ENCODE assay signal across 1 cellular context in the genomic region with DNA sequence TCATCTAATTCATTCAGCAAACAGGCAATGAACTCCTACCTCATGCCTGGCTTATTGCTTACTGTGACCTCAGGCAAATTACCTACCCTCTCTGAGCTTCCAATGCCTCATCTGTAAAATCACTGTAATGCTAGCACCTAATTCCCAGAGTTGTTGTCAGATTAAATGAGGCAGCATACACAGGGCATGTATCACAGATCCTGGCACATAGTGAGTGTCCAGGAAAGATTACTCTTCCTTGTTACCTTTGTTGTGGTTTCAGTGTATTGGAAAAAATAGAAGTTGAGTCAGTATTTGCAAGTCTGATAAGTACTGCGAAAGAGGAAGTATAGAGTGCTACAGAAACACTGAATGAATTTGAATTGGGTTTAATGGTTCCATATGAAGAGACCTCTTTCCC.
TF ChIP-seq lines count a peak whose summit lies in the region.

No MANE protein-coding gene starts in this region.

TF ChIP-seq in GM23338, 12 proteins besides CTCF, POLR2A, EP300 and RAD21 (continued from another document):
- TF ChIP-seq, protein P1, sequence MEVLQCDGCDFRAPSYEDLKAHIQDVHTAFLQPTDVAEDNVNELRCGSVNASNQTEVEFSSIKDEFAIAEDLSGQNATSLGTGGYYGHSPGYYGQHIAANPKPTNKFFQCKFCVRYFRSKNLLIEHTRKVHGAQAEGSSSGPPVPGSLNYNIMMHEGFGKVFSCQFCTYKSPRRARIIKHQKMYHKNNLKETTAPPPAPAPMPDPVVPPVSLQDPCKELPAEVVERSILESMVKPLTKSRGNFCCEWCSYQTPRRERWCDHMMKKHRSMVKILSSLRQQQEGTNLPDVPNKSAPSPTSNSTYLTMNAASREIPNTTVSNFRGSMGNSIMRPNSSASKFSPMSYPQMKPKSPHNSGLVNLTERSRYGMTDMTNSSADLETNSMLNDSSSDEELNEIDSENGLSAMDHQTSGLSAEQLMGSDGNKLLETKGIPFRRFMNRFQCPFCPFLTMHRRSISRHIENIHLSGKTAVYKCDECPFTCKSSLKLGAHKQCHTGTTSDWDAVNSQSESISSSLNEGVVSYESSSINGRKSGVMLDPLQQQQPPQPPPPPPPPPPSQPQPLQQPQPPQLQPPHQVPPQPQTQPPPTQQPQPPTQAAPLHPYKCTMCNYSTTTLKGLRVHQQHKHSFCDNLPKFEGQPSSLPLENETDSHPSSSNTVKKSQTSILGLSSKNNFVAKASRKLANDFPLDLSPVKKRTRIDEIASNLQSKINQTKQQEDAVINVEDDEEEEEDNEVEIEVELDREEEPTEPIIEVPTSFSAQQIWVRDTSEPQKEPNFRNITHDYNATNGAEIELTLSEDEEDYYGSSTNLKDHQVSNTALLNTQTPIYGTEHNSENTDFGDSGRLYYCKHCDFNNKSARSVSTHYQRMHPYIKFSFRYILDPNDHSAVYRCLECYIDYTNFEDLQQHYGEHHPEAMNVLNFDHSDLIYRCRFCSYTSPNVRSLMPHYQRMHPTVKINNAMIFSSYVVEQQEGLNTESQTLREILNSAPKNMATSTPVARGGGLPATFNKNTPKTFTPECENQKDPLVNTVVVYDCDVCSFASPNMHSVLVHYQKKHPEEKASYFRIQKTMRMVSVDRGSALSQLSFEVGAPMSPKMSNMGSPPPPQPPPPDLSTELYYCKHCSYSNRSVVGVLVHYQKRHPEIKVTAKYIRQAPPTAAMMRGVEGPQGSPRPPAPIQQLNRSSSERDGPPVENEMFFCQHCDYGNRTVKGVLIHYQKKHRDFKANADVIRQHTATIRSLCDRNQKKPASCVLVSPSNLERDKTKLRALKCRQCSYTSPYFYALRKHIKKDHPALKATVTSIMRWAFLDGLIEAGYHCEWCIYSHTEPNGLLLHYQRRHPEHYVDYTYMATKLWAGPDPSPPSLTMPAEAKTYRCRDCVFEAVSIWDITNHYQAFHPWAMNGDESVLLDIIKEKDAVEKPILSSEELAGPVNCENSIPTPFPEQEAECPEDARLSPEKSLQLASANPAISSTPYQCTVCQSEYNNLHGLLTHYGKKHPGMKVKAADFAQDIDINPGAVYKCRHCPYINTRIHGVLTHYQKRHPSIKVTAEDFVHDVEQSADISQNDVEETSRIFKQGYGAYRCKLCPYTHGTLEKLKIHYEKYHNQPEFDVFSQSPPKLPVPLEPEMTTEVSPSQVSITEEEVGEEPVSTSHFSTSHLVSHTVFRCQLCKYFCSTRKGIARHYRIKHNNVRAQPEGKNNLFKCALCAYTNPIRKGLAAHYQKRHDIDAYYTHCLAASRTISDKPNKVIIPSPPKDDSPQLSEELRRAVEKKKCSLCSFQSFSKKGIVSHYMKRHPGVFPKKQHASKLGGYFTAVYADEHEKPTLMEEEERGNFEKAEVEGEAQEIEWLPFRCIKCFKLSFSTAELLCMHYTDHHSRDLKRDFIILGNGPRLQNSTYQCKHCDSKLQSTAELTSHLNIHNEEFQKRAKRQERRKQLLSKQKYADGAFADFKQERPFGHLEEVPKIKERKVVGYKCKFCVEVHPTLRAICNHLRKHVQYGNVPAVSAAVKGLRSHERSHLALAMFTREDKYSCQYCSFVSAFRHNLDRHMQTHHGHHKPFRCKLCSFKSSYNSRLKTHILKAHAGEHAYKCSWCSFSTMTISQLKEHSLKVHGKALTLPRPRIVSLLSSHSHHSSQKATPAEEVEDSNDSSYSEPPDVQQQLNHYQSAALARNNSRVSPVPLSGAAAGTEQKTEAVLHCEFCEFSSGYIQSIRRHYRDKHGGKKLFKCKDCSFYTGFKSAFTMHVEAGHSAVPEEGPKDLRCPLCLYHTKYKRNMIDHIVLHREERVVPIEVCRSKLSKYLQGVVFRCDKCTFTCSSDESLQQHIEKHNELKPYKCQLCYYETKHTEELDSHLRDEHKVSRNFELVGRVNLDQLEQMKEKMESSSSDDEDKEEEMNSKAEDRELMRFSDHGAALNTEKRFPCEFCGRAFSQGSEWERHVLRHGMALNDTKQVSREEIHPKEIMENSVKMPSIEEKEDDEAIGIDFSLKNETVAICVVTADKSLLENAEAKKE (CRISPR knock-in tag; IDR thresholded peaks at IDR 0.05) = no peak
- TF ChIP-seq ZNF114 (CRISPR knock-in tag; IDR thresholded peaks at IDR 0.05) = no peak
